10 cellular contexts compared by ENCODE assay signal in the genomic region with DNA sequence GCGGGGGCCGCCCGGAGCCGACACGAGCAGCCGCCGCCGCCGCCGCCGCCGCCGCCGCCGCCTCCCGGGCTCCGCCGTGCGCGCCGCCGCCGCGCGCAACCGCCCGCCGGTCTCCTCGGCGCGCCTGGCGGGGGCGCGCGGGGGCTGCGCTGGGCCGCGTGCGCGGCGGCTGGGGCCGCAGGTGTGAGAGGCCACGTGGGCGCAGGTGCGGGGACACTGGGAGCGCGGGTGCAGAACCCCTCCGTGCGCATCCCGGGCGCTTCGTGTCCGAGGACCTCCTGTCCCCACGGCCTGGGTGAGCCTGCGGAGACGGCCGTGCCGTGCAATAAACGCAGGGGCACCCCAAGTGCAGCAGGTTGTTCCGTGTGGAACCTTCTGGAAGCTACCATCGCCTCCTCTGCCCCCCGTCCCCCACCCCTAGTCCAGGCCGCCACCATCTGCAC. TPM values are rescaled to one million over a fixed set of nuclear protein-coding genes. Genes with fewer than 3 reads are reported as not detected.
DNase-seq lines count a peak whose midpoint lies in the region; ATAC-seq and TF ChIP-seq lines count a peak whose summit lies in the region.
"Had no signal": no experiment of that assay in that cellular context is flagged by ENCODE, and none has a peak within 500 bp of the region (broad histone marks: within the 10 kb centered on the region; RNA-seq: fewer than 3 reads in every experiment).

A gene with protein sequence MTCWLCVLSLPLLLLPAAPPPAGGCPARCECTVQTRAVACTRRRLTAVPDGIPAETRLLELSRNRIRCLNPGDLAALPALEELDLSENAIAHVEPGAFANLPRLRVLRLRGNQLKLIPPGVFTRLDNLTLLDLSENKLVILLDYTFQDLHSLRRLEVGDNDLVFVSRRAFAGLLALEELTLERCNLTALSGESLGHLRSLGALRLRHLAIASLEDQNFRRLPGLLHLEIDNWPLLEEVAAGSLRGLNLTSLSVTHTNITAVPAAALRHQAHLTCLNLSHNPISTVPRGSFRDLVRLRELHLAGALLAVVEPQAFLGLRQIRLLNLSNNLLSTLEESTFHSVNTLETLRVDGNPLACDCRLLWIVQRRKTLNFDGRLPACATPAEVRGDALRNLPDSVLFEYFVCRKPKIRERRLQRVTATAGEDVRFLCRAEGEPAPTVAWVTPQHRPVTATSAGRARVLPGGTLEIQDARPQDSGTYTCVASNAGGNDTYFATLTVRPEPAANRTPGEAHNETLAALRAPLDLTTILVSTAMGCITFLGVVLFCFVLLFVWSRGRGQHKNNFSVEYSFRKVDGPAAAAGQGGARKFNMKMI (minus strand): TSS at position 41 of the 443 bp plus-strand sequence. CDS start 16,378 bp downstream, outside the sequence.

- POLR2A ChIA-PET in AG04450 (lab: Yijun Ruan, JAX) = no interaction called here

- no peaks in the 10 kb centered on the region for H3K9me3 Mint-ChIP-seq in memory B cell
- no peaks in the 10 kb centered on the region for H3K9me3 Mint-ChIP-seq in activated naive CD4-positive, alpha-beta T cell treated with anti-CD3 and anti-CD28 coated beads for 36 hours

- peaks cover 22% of the 10 kb centered on the region for H3K4me1 ChIP-seq in DOHH2 (ENCODE audit: control insufficient read depth, low read length)
- H3K4me1 ChIP-seq in adipocyte (ENCODE audit: control insufficient read depth, insufficient read depth, low read length) = peaks cover 4% of the 10 kb centered on the region

- H3K27ac Mint-ChIP-seq in memory B cell = no peak within 1 kb of the TSS
- no peak within 1 kb of the TSS for H3K27ac Mint-ChIP-seq in activated naive CD4-positive, alpha-beta T cell treated with anti-CD3 and anti-CD28 coated beads for 36 hours

- no peaks in the 10 kb centered on the region for H4K20me1 ChIP-seq in DOHH2 (ENCODE audit: control insufficient read depth, insufficient read depth, low read depth, low read length)

- H3K9ac ChIP-seq in adipocyte (ENCODE audit: low read length) = no peak within 1 kb of the TSS

- no peak within 1 kb of the TSS for H3K27ac ChIP-seq in AG04450 (ENCODE audit: low read depth, low read length)
- H3K27ac ChIP-seq in DOHH2 (ENCODE audit: low read depth, low read length) = no peak within 1 kb of the TSS

- peak within 1 kb of the TSS; percentile 31 for H3K4me2 ChIP-seq in DOHH2 (ENCODE audit: low read length)

- intact Hi-C loops in activated naive CD4-positive, alpha-beta T cell treated with anti-CD3 and anti-CD28 coated beads for 36 hours (cut with micrococcal nuclease) = no loop called here

- peaks cover 1% of the 10 kb centered on the region for H3K36me3 Mint-ChIP-seq in memory B cell
- no peaks in the 10 kb centered on the region for H3K36me3 Mint-ChIP-seq in activated naive CD4-positive, alpha-beta T cell treated with anti-CD3 and anti-CD28 coated beads for 36 hours (ENCODE audit: low read depth)

- H3K9me3 ChIP-seq in AG04450 (ENCODE audit: control insufficient read depth, insufficient read depth, low read length) (peaks cover 6% of the 10 kb centered on the region; the same call in 1 of the 2 replicates), DOHH2 (ENCODE audit: control insufficient read depth, insufficient read depth, low read length) (no peaks in the 10 kb centered on the region), adipocyte (ENCODE audit: control insufficient read depth, low read length) (no peaks in the 10 kb centered on the region)
- H3K9me3 ChIP-seq: MG63 had no signal

- peak within 1 kb of the TSS; percentile 76 for H3K4me3 Mint-ChIP-seq in memory B cell
- no peak within 1 kb of the TSS for H3K4me3 Mint-ChIP-seq in activated naive CD4-positive, alpha-beta T cell treated with anti-CD3 and anti-CD28 coated beads for 36 hours

- DNase-seq in AG04450 (ENCODE audit: low read depth, low spot score) (no peak), adipocyte (ENCODE audit: low read depth) (peak; percentile 26), memory B cell (ENCODE audit: low spot score in 2 of 2) (no peak)
- no peak for DNase-seq in activated naive CD4-positive, alpha-beta T cell treated with anti-CD3 and anti-CD28 coated beads for 36 hours
- DNase-seq: left cardiac atrium, MG63 had no signal

- no peaks in the 10 kb centered on the region for H3K36me3 ChIP-seq in DOHH2 (ENCODE audit: control insufficient read depth, low read length)
- H3K36me3 ChIP-seq in adipocyte (ENCODE audit: control insufficient read depth, insufficient read depth, low read length, severe bottlenecking) = no peaks in the 10 kb centered on the region
- H3K36me3 ChIP-seq: MG63 had no signal

- H3F3A ChIP-seq in DOHH2 (ENCODE audit: control insufficient read depth, insufficient read depth) = no peaks in the 10 kb centered on the region

- H3K4me1 Mint-ChIP-seq in memory B cell = peaks cover 18% of the 10 kb centered on the region
- H3K4me1 Mint-ChIP-seq in activated naive CD4-positive, alpha-beta T cell treated with anti-CD3 and anti-CD28 coated beads for 36 hours (ENCODE audit: low read depth) = peaks cover 9% of the 10 kb centered on the region

- no peaks in the 10 kb centered on the region for H3K79me2 ChIP-seq in DOHH2 (ENCODE audit: control insufficient read depth, low read length)

- peaks cover 40% of the 10 kb centered on the region for H3K27me3 ChIP-seq in AG04450 (ENCODE audit: control insufficient read depth, insufficient read depth, low read length)
- peaks cover 61% of the 10 kb centered on the region for H3K27me3 ChIP-seq in DOHH2 (ENCODE audit: control insufficient read depth, low read length)
- H3K27me3 ChIP-seq in adipocyte (replicated peaks; ENCODE audit: control insufficient read depth, insufficient read depth, low read length) = peaks cover 25% of the 10 kb centered on the region
- H3K27me3 ChIP-seq: MG63 had no signal

- H3K27me3 Mint-ChIP-seq in memory B cell = peaks cover 11% of the 10 kb centered on the region
- H3K27me3 Mint-ChIP-seq in activated naive CD4-positive, alpha-beta T cell treated with anti-CD3 and anti-CD28 coated beads for 36 hours (ENCODE audit: low read depth) = peaks cover 64% of the 10 kb centered on the region

- CTCF ChIA-PET in AG04450 (lab: Charles Lee) = no interaction called here
- CTCF ChIA-PET in activated naive CD4-positive, alpha-beta T cell treated with anti-CD3 and anti-CD28 coated beads for 36 hours (lab: Charles Lee) = interaction anchor here (0.6 kb wide), 1 partner anchor 83 kb away, joined by 3 read pairs; no protein-coding TSS in a partner anchor

- ATAC-seq in memory B cell (ENCODE audit: low read depth) = peak; percentile 60
- ATAC-seq in GM21526 (IDR thresholded peaks at IDR 0.05; ENCODE audit: low FRiP score, unreplicated experiment) = no peak
- ATAC-seq in GM18858 (IDR thresholded peaks at IDR 0.05; ENCODE audit: unreplicated experiment) = no peak
- ATAC-seq in HG02798 (IDR thresholded peaks at IDR 0.05; ENCODE audit: poor library complexity, unreplicated experiment) = no peak

- H3K4me3 ChIP-seq in AG04450 (ENCODE audit: low read depth, low read length) = peak within 1 kb of the TSS; percentile 41
- H3K4me3 ChIP-seq in DOHH2 (ENCODE audit: low read length) = no peak within 1 kb of the TSS; the same call in 1 of the 2 replicates
- H3K4me3 ChIP-seq in adipocyte (ENCODE audit: low read length) = peak within 1 kb of the TSS; percentile 37
- H3K4me3 ChIP-seq: MG63 had no signal

- no peaks in the 10 kb centered on the region for H3K9me2 ChIP-seq in DOHH2 (replicated peaks; ENCODE audit: control insufficient read depth, low read length)

- TF ChIP-seq CTCF in AG04450 (IDR thresholded peaks at IDR 0.05; ENCODE audit: low read depth, low read length) = no peak
- no peak for TF ChIP-seq CTCF in DOHH2 (IDR thresholded peaks at IDR 0.05; ENCODE audit: low read depth, low read length, poor library complexity, severe bottlenecking)

RNA-seq across cellular contexts. Expression of the gene that starts here (rescaled TPM):
- not detected in 2 replicates for polyA plus RNA-seq in AG04450 (2011; rRNA removed)
- polyA minus RNA-seq in AG04450 (2011; rRNA and poly(A)+ RNA removed) = not detected in 2 replicates
- not detected for total RNA-seq in activated naive CD4-positive, alpha-beta T cell treated with anti-CD3 and anti-CD28 coated beads for 36 hours
- total RNA-seq: left cardiac atrium had no signal
